ENCODE assay signal across 24 cellular contexts in the genomic region with DNA sequence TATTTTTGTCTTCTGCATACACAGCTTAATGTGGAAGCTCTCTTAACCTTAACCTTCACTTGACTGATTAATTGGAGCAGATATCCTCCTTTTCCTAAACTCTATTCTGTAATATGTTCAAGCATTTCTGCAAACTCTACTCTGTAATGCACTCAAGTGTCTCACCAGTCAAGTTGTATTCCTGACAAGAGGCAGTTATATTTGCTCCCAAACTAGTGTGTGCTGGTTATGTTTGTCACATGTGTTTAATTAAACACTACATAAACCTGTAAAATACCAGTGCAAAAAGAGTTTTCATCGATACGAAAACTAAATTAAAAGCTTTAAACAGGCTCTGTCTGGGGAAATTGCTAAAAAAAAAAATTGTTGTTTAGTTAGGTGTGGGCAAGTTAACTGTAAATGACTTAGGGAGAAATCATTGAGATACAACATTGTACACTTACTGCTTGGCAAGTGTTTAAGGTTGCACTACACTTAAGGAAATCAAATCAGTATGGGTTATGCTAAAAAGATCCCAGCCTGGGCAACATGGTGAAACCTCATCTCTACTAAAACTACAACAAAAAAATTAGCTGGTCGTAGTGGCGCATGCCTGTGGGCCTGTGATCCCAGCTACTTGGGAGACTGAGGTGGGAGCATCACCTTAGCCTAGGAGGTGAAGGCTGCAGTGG.
"Had no signal": no experiment of that assay in that cellular context is flagged by ENCODE, and none has a peak within 500 bp of the region (broad histone marks: within the 10 kb centered on the region; RNA-seq: fewer than 3 reads in every experiment).

No MANE protein-coding gene starts in this region.

- DNase-seq: activated CD4-positive, alpha-beta memory T cell treated with anti-CD3 and anti-CD28 coated beads, Interleukin-2, amount 10 ng/mL, durations not matched to agents 7 days and 5 days; activated CD4-positive, alpha-beta T cell treated with anti-CD3 and anti-CD28 coated beads for 36 hours; activated CD4-positive, alpha-beta T cell treated with anti-CD3 and anti-CD28 coated beads, Interleukin-2, amount 50 U/mL, for 1 hour; activated gamma-delta T cell; activated naive CD4-positive, alpha-beta T cell treated with anti-CD3 and anti-CD28 coated beads for 36 hours; activated naive CD8-positive, alpha-beta T cell treated with anti-CD3 and anti-CD28 coated beads, Interleukin-2, amount 50 U/mL, for 24 hours; activated T-cell treated with anti-CD3 and anti-CD28 coated beads for 4 hours; activated T-cell treated with anti-CD3 and anti-CD28 coated beads, Interleukin-2, amount 50 U/mL, for 48 hours; amniotic stem cell; body of pancreas; NCI-H1092; NCI-H1417; NCI-H1694; NCI-H2081; NCI-H446; NCI-H524; PC-9; T-cell; T-helper 2 cell; T1000 had no signal

- ATAC-seq: activated CD4-positive, alpha-beta T cell treated with anti-CD3 and anti-CD28 coated beads for 36 hours; activated naive CD8-positive, alpha-beta T cell treated with anti-CD3 and anti-CD28 coated beads, Interleukin-2, amount 50 U/mL, for 24 hours; activated T-helper 17 cell treated with anti-CD3 and anti-CD28 coated beads, Interleukin-2, amount 50 U/mL, for 72 hours; body of pancreas; T-cell had no signal

- H3K4me3 ChIP-seq: ascending aorta, body of pancreas, PC-9, SK-N-MC had no signal

- H3K27ac ChIP-seq: ascending aorta, body of pancreas, KMS-11, PC-9, SK-N-MC had no signal

- H3K9me3 ChIP-seq: ascending aorta, body of pancreas had no signal

- H3K27me3 ChIP-seq: ascending aorta, body of pancreas had no signal
